Comparison of ENCODE assay signal across 9 cellular contexts in the genomic region with DNA sequence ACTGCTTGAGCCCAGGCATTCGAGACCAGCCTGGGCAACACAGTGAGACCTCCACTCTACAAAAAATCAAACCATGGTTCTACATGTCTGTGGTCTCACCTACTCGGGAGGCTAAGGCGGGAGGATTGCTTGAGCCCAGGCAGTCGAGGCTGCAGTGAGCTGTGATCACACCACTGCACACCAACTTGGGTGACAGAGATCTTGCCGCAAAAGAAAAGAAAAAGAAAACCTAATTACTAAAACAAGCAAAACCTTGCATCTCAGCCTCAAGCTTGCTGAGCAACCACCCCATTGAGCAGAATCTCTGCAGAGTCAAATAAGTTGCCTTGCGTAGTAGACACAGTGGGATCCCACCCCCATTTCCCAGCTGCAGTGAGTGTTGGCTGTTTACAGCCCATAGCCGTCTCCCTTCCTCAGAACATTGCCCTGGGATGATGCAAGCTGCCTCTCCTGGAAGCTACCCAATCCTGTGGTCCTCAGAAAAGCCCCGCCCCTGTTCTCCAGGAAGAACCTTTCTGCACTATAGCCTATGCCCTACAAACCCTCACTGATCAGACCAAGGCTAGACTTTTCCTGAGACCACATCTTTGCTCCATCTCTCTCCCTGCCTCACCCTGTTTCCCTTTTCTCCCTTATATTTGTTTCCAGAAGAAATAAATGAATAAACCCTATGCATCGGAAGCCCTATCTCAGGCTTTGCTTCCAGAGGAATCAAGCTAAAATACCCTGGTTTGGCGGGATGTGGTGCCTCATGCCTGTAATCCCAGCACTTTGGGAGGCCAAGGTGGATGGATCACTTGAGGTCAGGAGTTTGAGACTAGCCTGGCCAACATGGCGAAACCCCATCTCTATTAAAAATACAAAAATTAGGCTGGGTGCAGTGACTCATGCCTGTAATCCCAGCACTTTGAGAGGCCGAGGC. TPM values are rescaled to one million over a fixed set of nuclear protein-coding genes. Genes with fewer than 3 reads are reported as not detected.
DNase-seq lines count a peak whose midpoint lies in the region; ATAC-seq and TF ChIP-seq lines count a peak whose summit lies in the region.
"Had no signal": no experiment of that assay in that cellular context is flagged by ENCODE, and none has a peak within 500 bp of the region (broad histone marks: within the 10 kb centered on the region; RNA-seq: fewer than 3 reads in every experiment).

No MANE protein-coding gene starts in this region.

- H3K14ac ChIP-seq in mesenchymal stem cell (ENCODE audit: low read length in 2 of 2), result no peak overlapping the region

- H3K9me3 ChIP-seq in Loucy (ENCODE audit: insufficient read depth, low read depth, low read length), result no peaks in the 10 kb centered on the region
- no peaks in the 10 kb centered on the region for H3K9me3 ChIP-seq in adipocyte (ENCODE audit: control insufficient read depth, low read length)
- no peaks in the 10 kb centered on the region for H3K9me3 ChIP-seq in lower lobe of right lung
- no peaks in the 10 kb centered on the region for H3K9me3 ChIP-seq in mesenchymal stem cell (ENCODE audit: control insufficient read depth, low read length)
- H3K9me3 ChIP-seq: tibial nerve had no signal

- H2BK15ac ChIP-seq in mesenchymal stem cell (ENCODE audit: low read depth, poor library complexity, severe bottlenecking), result no peak overlapping the region

- no peaks in the 10 kb centered on the region for H3K79me2 ChIP-seq in Loucy (ENCODE audit: insufficient read depth, low read length)

- no peak overlapping the region for H2AK5ac ChIP-seq in mesenchymal stem cell (ENCODE audit: low read length, severe bottlenecking)

- H3K36me3 ChIP-seq in Loucy (ENCODE audit: insufficient read depth, low read length) (no peaks in the 10 kb centered on the region), adipocyte (ENCODE audit: control insufficient read depth, insufficient read depth, low read length, severe bottlenecking) (no peaks in the 10 kb centered on the region), lower lobe of right lung (no peaks in the 10 kb centered on the region), mesenchymal stem cell (ENCODE audit: control insufficient read depth in 1 of 2, insufficient read depth in 2 of 2, low read depth in 1 of 2, low read length in 2 of 2) (no peaks in the 10 kb centered on the region)
- H3K36me3 ChIP-seq: tibial nerve had no signal

- no peak overlapping the region for H3K9ac ChIP-seq in Loucy (ENCODE audit: low read depth, low read length, poor library complexity, severe bottlenecking)
- H3K9ac ChIP-seq in adipocyte (ENCODE audit: low read length), result peak overlapping the region; percentile 32
- H3K9ac ChIP-seq in mesenchymal stem cell (ENCODE audit: low read length), result no peak overlapping the region

- 74% methylated on average over 11 of the region's 12 CpGs for WGBS in mesenchymal stem cell

- DNase-seq in DMS 273 (lab: John Stamatoyannopoulos, UW; ENCODE audit: unreplicated experiment), result peak; percentile 54
- peak; percentile 36 for DNase-seq in adipocyte (ENCODE audit: low read depth)
- DNase-seq in lower lobe of right lung, result peak; percentile 49
- no peak for DNase-seq in NK-92 (lab: John Stamatoyannopoulos, UW; ENCODE audit: unreplicated experiment)
- DNase-seq in pons (ENCODE audit: low spot score), result no peak
- no peak for DNase-seq in mesenchymal stem cell

- ATAC-seq in lower lobe of right lung (peak; percentile 62 to 63), GM21447 (IDR thresholded peaks at IDR 0.05; ENCODE audit: unreplicated experiment) (no peak)

- no peak overlapping the region for H4K8ac ChIP-seq in mesenchymal stem cell (ENCODE audit: low read length)

- H3K23ac ChIP-seq in mesenchymal stem cell (ENCODE audit: low read length in 2 of 2), result no peak overlapping the region

- intact Hi-C loops in lower lobe of right lung (cut with DNase I), result loop anchor here (10.0 kb wide), 1 partner anchor 65 kb away; no protein-coding TSS in a partner anchor

- H2BK5ac ChIP-seq in mesenchymal stem cell (ENCODE audit: low read depth, low read length, poor library complexity, severe bottlenecking), result no peak overlapping the region

- no peak overlapping the region for H2BK120ac ChIP-seq in mesenchymal stem cell (ENCODE audit: low read depth, low read length)

- no peaks in the 10 kb centered on the region for H4K20me1 ChIP-seq in Loucy (ENCODE audit: insufficient read depth, low read length, poor library complexity, severe bottlenecking)

- H3K27me3 ChIP-seq in Loucy (ENCODE audit: insufficient read depth, low read length, poor library complexity, severe bottlenecking) (no peaks in the 10 kb centered on the region), adipocyte (replicated peaks; ENCODE audit: control insufficient read depth, insufficient read depth, low read length) (no peaks in the 10 kb centered on the region), lower lobe of right lung (ENCODE audit: low read depth) (peaks cover 3% of the 10 kb centered on the region), mesenchymal stem cell (ENCODE audit: control insufficient read depth in 1 of 2, insufficient read depth in 1 of 2, low read length in 2 of 2) (no peaks in the 10 kb centered on the region)
- H3K27me3 ChIP-seq: tibial nerve had no signal

- no peaks in the 10 kb centered on the region for H3K79me1 ChIP-seq in mesenchymal stem cell (replicated peaks; ENCODE audit: low read length, poor library complexity, severe bottlenecking)

- H3K4ac ChIP-seq in mesenchymal stem cell (ENCODE audit: low read depth in 1 of 2, low read length in 2 of 2), result no peak overlapping the region

- H3K9me2 ChIP-seq in Loucy (replicated peaks; ENCODE audit: low read depth, low read length), result no peaks in the 10 kb centered on the region

- no peak overlapping the region for H4K91ac ChIP-seq in mesenchymal stem cell (ENCODE audit: low read length)

- H3K18ac ChIP-seq in mesenchymal stem cell (ENCODE audit: low read depth in 1 of 2, low read length in 2 of 2), result no peak overlapping the region

- peak overlapping the region; percentile 81 for H2AFZ ChIP-seq in Loucy (ENCODE audit: low read length)
- H2AFZ ChIP-seq in mesenchymal stem cell (ENCODE audit: low read depth, low read length), result no peak overlapping the region

- H2BK12ac ChIP-seq in mesenchymal stem cell (ENCODE audit: low read length in 2 of 2), result no peak overlapping the region

- H3F3A ChIP-seq in Loucy (ENCODE audit: low read depth), result no peaks in the 10 kb centered on the region

- H3K4me1 ChIP-seq in Loucy (ENCODE audit: insufficient read depth, low read length, poor library complexity, severe bottlenecking) (no peaks in the 10 kb centered on the region), adipocyte (ENCODE audit: control insufficient read depth, insufficient read depth, low read length) (peaks cover 28% of the 10 kb centered on the region), lower lobe of right lung (no peaks in the 10 kb centered on the region), mesenchymal stem cell (ENCODE audit: control insufficient read depth, insufficient read depth, low read depth, low read length) (no peaks in the 10 kb centered on the region)
- H3K4me1 ChIP-seq: tibial nerve had no signal

- H3K4me3 ChIP-seq in Loucy (ENCODE audit: low read length, poor library complexity, severe bottlenecking) (no peak overlapping the region), adipocyte (ENCODE audit: low read length) (no peak overlapping the region), lower lobe of right lung (no peak overlapping the region), mesenchymal stem cell (ENCODE audit: insufficient read depth in 1 of 2, low read depth in 1 of 2, low read length in 2 of 2) (no peak overlapping the region)
- H3K4me3 ChIP-seq: tibial nerve had no signal

- H3K27ac ChIP-seq in lower lobe of right lung, result no peak overlapping the region
- H3K27ac ChIP-seq in mesenchymal stem cell (ENCODE audit: low read length, poor library complexity, severe bottlenecking), result no peak overlapping the region
- H3K27ac ChIP-seq: tibial nerve had no signal

- no peak overlapping the region for H3K4me2 ChIP-seq in Loucy (ENCODE audit: low read depth, low read length, poor library complexity, severe bottlenecking)
- no peak overlapping the region for H3K4me2 ChIP-seq in mesenchymal stem cell (ENCODE audit: low read length, poor library complexity, severe bottlenecking)

- no peak for TF ChIP-seq CTCF in Loucy (conservative IDR thresholded peaks at IDR 0.05; ENCODE audit: low read length)
- TF ChIP-seq CTCF in lower lobe of right lung (IDR thresholded peaks at IDR 0.05), result no peak

RNA-seq across cellular contexts. Expression of gene ERN2, which starts 16.7 kb away (rescaled TPM):
- 4.9 TPM for total RNA-seq in lower lobe of right lung
- 0.06 TPM for polyA plus RNA-seq in mesenchymal stem cell (2013, experiment 1 of 2)
- 0.05 TPM for polyA plus RNA-seq in mesenchymal stem cell (2013, experiment 2 of 2)
- total RNA-seq: tibial nerve had no signal

RNA-seq across cellular contexts. Expression of gene CHP2, which starts 25.1 kb away (rescaled TPM):
- total RNA-seq in lower lobe of right lung, result 0.80 TPM
- polyA plus RNA-seq in mesenchymal stem cell (2013, experiment 1 of 2), result not detected
- not detected for polyA plus RNA-seq in mesenchymal stem cell (2013, experiment 2 of 2)

RNA-seq across cellular contexts. Expression of gene PLK1, which starts 51.1 kb away (rescaled TPM):
- 2.3 TPM for total RNA-seq in lower lobe of right lung
- polyA plus RNA-seq in mesenchymal stem cell (2013, experiment 1 of 2), result 12.9 TPM
- 11.7 TPM for polyA plus RNA-seq in mesenchymal stem cell (2013, experiment 2 of 2)

Comparison
In these comparisons a context has a peak if more than half of its experiments do, and no peak if none do; other contexts are left out.
1. DNase-seq: peak in DMS 273 (single experiment), adipocyte (single experiment) and lower lobe of right lung (single experiment); none in NK-92 (single experiment), pons (single experiment) and mesenchymal stem cell (single experiment).